ENCODE assay signal across 1 cellular context in genomic region chr5:118946138-118946537, GRCh38.
TF ChIP-seq lines count a peak whose summit lies in the region.

No MANE protein-coding gene starts in this region.

TF ChIP-seq in WTC11, 78 proteins besides CTCF, POLR2A, EP300 and RAD21 (continued from another document):
- no peak for TF ChIP-seq ZNF532 (CRISPR knock-in tag; IDR thresholded peaks at IDR 0.05; ENCODE audit: borderline replicate concordance)
